In the genomic region with DNA sequence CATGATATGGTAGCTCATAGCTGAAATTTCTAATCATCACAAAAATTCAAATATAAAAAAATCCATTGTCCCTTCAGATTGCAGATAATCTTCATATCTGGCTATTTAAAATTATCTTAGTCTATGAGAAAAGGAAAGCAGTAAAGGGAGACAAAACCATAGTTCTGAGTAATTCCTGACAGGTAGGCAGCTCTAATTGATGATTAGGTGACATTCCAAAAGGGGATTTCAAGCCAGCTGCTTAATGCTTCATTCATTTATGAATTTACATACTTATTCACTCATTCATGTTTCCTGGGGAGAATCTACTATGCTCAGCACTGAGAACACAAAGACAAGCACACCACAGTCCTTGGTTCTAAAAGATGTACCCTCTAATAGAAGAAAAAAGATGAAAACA, we compare ENCODE assay signal across 38 cellular contexts.
"Had no signal": no experiment of that assay in that cellular context is flagged by ENCODE, and none has a peak within 500 bp of the region (broad histone marks: within the 10 kb centered on the region; RNA-seq: fewer than 3 reads in every experiment).

No MANE protein-coding gene starts in this region.

- H3K4me1 ChIP-seq: adrenal gland, ascending aorta, body of pancreas, breast epithelium had no signal

- H3K36me3 ChIP-seq: adrenal gland, ascending aorta, brain microvascular endothelial cell, breast epithelium, cardiac muscle cell had no signal

- H3K9me3 Mint-ChIP-seq: activated naive CD4-positive, alpha-beta T cell treated with anti-CD3 and anti-CD28 coated beads for 36 hours; activated naive CD4-positive, alpha-beta T cell treated with anti-CD3 and anti-CD28 coated beads, Interleukin-2, amount 10 ng/mL, durations not matched to agents 7 days and 5 days; activated naive CD4-positive, alpha-beta T cell treated with anti-CD3 and anti-CD28 coated beads, Interleukin-2, amount 50 U/mL, for 24 hours; activated naive CD8-positive, alpha-beta T cell treated with anti-CD3 and anti-CD28 coated beads for 36 hours; activated naive CD8-positive, alpha-beta T cell treated with anti-CD3 and anti-CD28 coated beads, Interleukin-2, amount 10 ng/mL, durations not matched to agents 7 days and 5 days; activated naive CD8-positive, alpha-beta T cell treated with anti-CD3 and anti-CD28 coated beads, Interleukin-2, amount 50 U/mL, for 24 hours; activated T-cell treated with anti-CD3 and anti-CD28 coated beads, Interleukin-2, amount 50 U/mL, for 4 hours; activated T-helper 1 cell treated with anti-CD3 and anti-CD28 coated beads, Interleukin-12 subunit alpha, Interleukin-12 subunit beta, Interleukin-2, Interleukin-4 antibody, amounts not matched to agents 30 ng/mL and 10 ng/mL and 1 ng/mL, durations not matched to agents 14 hours and 24 hours and 36 hours; activated T-helper 2 cell treated with anti-CD3 and anti-CD28 coated beads, Interferon-gamma antibody, Interleukin-2, Interleukin-4, amounts not matched to agents 10 μg/mL and 5 μg/mL and 100 μg/mL, durations not matched to agents 14 hours and 24 hours and 36 hours; brain; central memory CD8-positive, alpha-beta T cell had no signal

- H3K36me3 Mint-ChIP-seq: activated naive CD4-positive, alpha-beta T cell treated with anti-CD3 and anti-CD28 coated beads, Interleukin-2, amount 10 ng/mL, durations not matched to agents 7 days and 5 days; activated naive CD4-positive, alpha-beta T cell treated with anti-CD3 and anti-CD28 coated beads, Interleukin-2, amount 50 U/mL, for 24 hours; activated naive CD4-positive, alpha-beta T cell treated with anti-CD3 and anti-CD28 coated beads, Interleukin-2, amount 50 U/mL, for 72 hours; activated naive CD8-positive, alpha-beta T cell; activated naive CD8-positive, alpha-beta T cell treated with anti-CD3 and anti-CD28 coated beads for 36 hours; activated naive CD8-positive, alpha-beta T cell treated with anti-CD3 and anti-CD28 coated beads, Interleukin-2, amount 10 ng/mL, durations not matched to agents 7 days and 5 days; brain had no signal

- H3K27me3 ChIP-seq: adrenal gland, ascending aorta, body of pancreas, brain microvascular endothelial cell, breast epithelium, cardiac muscle cell had no signal

- H3K27ac Mint-ChIP-seq: activated naive CD4-positive, alpha-beta T cell treated with anti-CD3 and anti-CD28 coated beads for 36 hours; activated naive CD4-positive, alpha-beta T cell treated with anti-CD3 and anti-CD28 coated beads, Interleukin-2, amount 10 ng/mL, durations not matched to agents 7 days and 5 days; activated naive CD4-positive, alpha-beta T cell treated with anti-CD3 and anti-CD28 coated beads, Interleukin-2, amount 50 U/mL, for 24 hours; activated naive CD4-positive, alpha-beta T cell treated with anti-CD3 and anti-CD28 coated beads, Interleukin-2, amount 50 U/mL, for 72 hours; activated naive CD8-positive, alpha-beta T cell; activated naive CD8-positive, alpha-beta T cell treated with anti-CD3 and anti-CD28 coated beads for 36 hours; activated naive CD8-positive, alpha-beta T cell treated with anti-CD3 and anti-CD28 coated beads, Interleukin-2, amount 10 ng/mL, durations not matched to agents 7 days and 5 days; activated naive CD8-positive, alpha-beta T cell treated with anti-CD3 and anti-CD28 coated beads, Interleukin-2, amount 50 U/mL, for 24 hours; activated T-cell treated with anti-CD3 and anti-CD28 coated beads, Interleukin-2, amount 50 U/mL, for 24 hours; activated T-cell treated with anti-CD3 and anti-CD28 coated beads, Interleukin-2, amount 50 U/mL, for 72 hours; activated T-helper 1 cell treated with anti-CD3 and anti-CD28 coated beads, Interleukin-12 subunit alpha, Interleukin-12 subunit beta, Interleukin-2, Interleukin-4 antibody, amounts not matched to agents 30 ng/mL and 10 ng/mL and 1 ng/mL, durations not matched to agents 14 hours and 24 hours and 36 hours; activated T-helper 17 cell treated with anti-CD3 and anti-CD28 coated beads, Interleukin-2, amount 50 U/mL, for 72 hours; activated T-helper 2 cell treated with anti-CD3 and anti-CD28 coated beads, Interferon-gamma antibody, Interleukin-2, Interleukin-4, amounts not matched to agents 10 μg/mL and 5 μg/mL and 100 μg/mL, durations not matched to agents 14 hours and 24 hours and 36 hours; brain had no signal

- H3K4me3 Mint-ChIP-seq: activated naive CD4-positive, alpha-beta T cell treated with anti-CD3 and anti-CD28 coated beads for 36 hours; activated naive CD4-positive, alpha-beta T cell treated with anti-CD3 and anti-CD28 coated beads, Interleukin-2, amount 10 ng/mL, durations not matched to agents 7 days and 5 days; activated naive CD4-positive, alpha-beta T cell treated with anti-CD3 and anti-CD28 coated beads, Interleukin-2, amount 50 U/mL, for 24 hours; activated naive CD8-positive, alpha-beta T cell; activated naive CD8-positive, alpha-beta T cell treated with anti-CD3 and anti-CD28 coated beads for 36 hours; activated naive CD8-positive, alpha-beta T cell treated with anti-CD3 and anti-CD28 coated beads, Interleukin-2, amount 10 ng/mL, durations not matched to agents 7 days and 5 days; activated naive CD8-positive, alpha-beta T cell treated with anti-CD3 and anti-CD28 coated beads, Interleukin-2, amount 50 U/mL, for 24 hours; activated T-cell treated with anti-CD3 and anti-CD28 coated beads, Interleukin-2, amount 50 U/mL, for 24 hours; activated T-cell treated with anti-CD3 and anti-CD28 coated beads, Interleukin-2, amount 50 U/mL, for 4 hours; activated T-cell treated with anti-CD3 and anti-CD28 coated beads, Interleukin-2, amount 50 U/mL, for 72 hours; activated T-helper 1 cell treated with anti-CD3 and anti-CD28 coated beads, Interleukin-12 subunit alpha, Interleukin-12 subunit beta, Interleukin-2, Interleukin-4 antibody, amounts not matched to agents 30 ng/mL and 10 ng/mL and 1 ng/mL, durations not matched to agents 14 hours and 24 hours and 36 hours; activated T-helper 17 cell treated with anti-CD3 and anti-CD28 coated beads, Interleukin-2, amount 50 U/mL, for 72 hours; brain; central memory CD8-positive, alpha-beta T cell had no signal

- H3K27me3 Mint-ChIP-seq: activated naive CD4-positive, alpha-beta T cell treated with anti-CD3 and anti-CD28 coated beads, Interleukin-2, amount 10 ng/mL, durations not matched to agents 7 days and 5 days; activated naive CD4-positive, alpha-beta T cell treated with anti-CD3 and anti-CD28 coated beads, Interleukin-2, amount 50 U/mL, for 24 hours; activated naive CD8-positive, alpha-beta T cell; activated naive CD8-positive, alpha-beta T cell treated with anti-CD3 and anti-CD28 coated beads for 36 hours; activated naive CD8-positive, alpha-beta T cell treated with anti-CD3 and anti-CD28 coated beads, Interleukin-2, amount 10 ng/mL, durations not matched to agents 7 days and 5 days; activated naive CD8-positive, alpha-beta T cell treated with anti-CD3 and anti-CD28 coated beads, Interleukin-2, amount 50 U/mL, for 24 hours; activated T-cell treated with anti-CD3 and anti-CD28 coated beads, Interleukin-2, amount 50 U/mL, for 24 hours; activated T-helper 17 cell treated with anti-CD3 and anti-CD28 coated beads, Interleukin-2, amount 50 U/mL, for 72 hours; brain; central memory CD8-positive, alpha-beta T cell had no signal

- DNase-seq: activated effector memory CD4-positive, alpha-beta T cell treated with Interleukin-2 at 50 U/mL for 16 hours; activated gamma-delta T cell; activated gamma-delta T cell treated with Interleukin-2 at 50 U/mL for 16 hours; activated naive CD4-positive, alpha-beta T cell; activated naive CD4-positive, alpha-beta T cell treated with anti-CD3 and anti-CD28 coated beads for 36 hours; activated naive CD4-positive, alpha-beta T cell treated with anti-CD3 and anti-CD28 coated beads, Interleukin-2, amount 10 ng/mL, durations not matched to agents 7 days and 5 days; activated naive CD4-positive, alpha-beta T cell treated with anti-CD3 and anti-CD28 coated beads, Interleukin-2, amount 50 U/mL, for 16 hours; activated naive CD4-positive, alpha-beta T cell treated with Interleukin-2 at 50 U/mL for 16 hours; activated naive CD8-positive, alpha-beta T cell treated with anti-CD3 and anti-CD28 coated beads for 36 hours; activated naive CD8-positive, alpha-beta T cell treated with anti-CD3 and anti-CD28 coated beads, Interleukin-2, amount 10 ng/mL, durations not matched to agents 7 days and 5 days; activated naive CD8-positive, alpha-beta T cell treated with anti-CD3 and anti-CD28 coated beads, Interleukin-2, amount 50 U/mL, for 24 hours; activated T-cell treated with anti-CD3 and anti-CD28 coated beads for 4 hours; activated T-cell treated with anti-CD3 and anti-CD28 coated beads, Interleukin-2, amount 50 U/mL, for 1 hour; activated T-cell treated with anti-CD3 and anti-CD28 coated beads, Interleukin-2, amount 50 U/mL, for 24 hours; activated T-cell treated with anti-CD3 and anti-CD28 coated beads, Interleukin-2, amount 50 U/mL, for 4 hours; activated T-cell treated with anti-CD3 and anti-CD28 coated beads, Interleukin-2, amount 50 U/mL, for 48 hours; activated T-cell treated with anti-CD3 and anti-CD28 coated beads, Interleukin-2, amount 50 U/mL, for 72 hours; adrenal gland; amniotic stem cell; amygdala; anterior cingulate cortex; aorta; body of pancreas; brain microvascular endothelial cell; caudate nucleus; central memory CD4-positive, alpha-beta T cell; cerebellar nuclear complex had no signal

- H3K4me3 ChIP-seq: adrenal gland, ascending aorta, body of pancreas, breast epithelium, cardiac muscle cell had no signal

- H3K4me1 Mint-ChIP-seq: activated naive CD4-positive, alpha-beta T cell treated with anti-CD3 and anti-CD28 coated beads, Interleukin-2, amount 10 ng/mL, durations not matched to agents 7 days and 5 days; activated naive CD4-positive, alpha-beta T cell treated with anti-CD3 and anti-CD28 coated beads, Interleukin-2, amount 50 U/mL, for 24 hours; activated naive CD8-positive, alpha-beta T cell treated with anti-CD3 and anti-CD28 coated beads for 36 hours; activated naive CD8-positive, alpha-beta T cell treated with anti-CD3 and anti-CD28 coated beads, Interleukin-2, amount 10 ng/mL, durations not matched to agents 7 days and 5 days; activated naive CD8-positive, alpha-beta T cell treated with anti-CD3 and anti-CD28 coated beads, Interleukin-2, amount 50 U/mL, for 24 hours; activated T-helper 17 cell treated with anti-CD3 and anti-CD28 coated beads, Interleukin-2, amount 50 U/mL, for 72 hours; central memory CD8-positive, alpha-beta T cell had no signal

- H3K27ac ChIP-seq: adrenal gland, ascending aorta, body of pancreas, brain microvascular endothelial cell, breast epithelium, cardiac muscle cell had no signal

- H3K9me3 ChIP-seq: ascending aorta, body of pancreas, breast epithelium had no signal
